ENCODE assay signal across 1 cellular context in genomic region chr6:80106418-80107235, GRCh38.
A peak's percentile ranks its signal among the peaks of the same experiment; 100 is the strongest.
TF ChIP-seq lines count a peak whose summit lies in the region.

Gene BCKDHB (plus strand): TSS chr6:80106671. CDS start chr6:80106694, 23 bp downstream.

TF ChIP-seq in HepG2, 621 proteins besides CTCF, POLR2A, EP300 and RAD21 (continued from another document and continues in another):
- TF ChIP-seq TFE3 (CRISPR knock-in tag; IDR thresholded peaks at IDR 0.05): peak; percentile 25; the same call in 1 of the 2 replicates
- no peak for TF ChIP-seq HOXA7 (CRISPR knock-in tag; IDR thresholded peaks at IDR 0.05)
- TF ChIP-seq ZNF446 (CRISPR knock-in tag; IDR thresholded peaks at IDR 0.05): no peak
- 0 out of 2 replicates have a peak, but pooled peaks have one; percentile 52 for TF ChIP-seq ZNF780A (CRISPR knock-in tag; IDR thresholded peaks at IDR 0.05)
- TF ChIP-seq GABPA (IDR thresholded peaks at IDR 0.05; ENCODE audit: low read depth, low read length): no peak
- TF ChIP-seq GABPA (CRISPR knock-in tag; IDR thresholded peaks at IDR 0.05; ENCODE audit: low read depth): peak; percentile 47; the same call in 1 of the 2 replicates
- TF ChIP-seq HNRNPLL (IDR thresholded peaks at IDR 0.05; ENCODE audit: low read depth, low read length, poor library complexity, severe bottlenecking): peak; percentile 99
- TF ChIP-seq ZNF556 (CRISPR knock-in tag; IDR thresholded peaks at IDR 0.05; ENCODE audit: borderline replicate concordance): peak; percentile 73; the same call in 1 of the 2 replicates
- no peak for TF ChIP-seq ZNF253 (CRISPR knock-in tag; IDR thresholded peaks at IDR 0.05; ENCODE audit: borderline replicate concordance)
- no peak for TF ChIP-seq SIX4 (CRISPR knock-in tag; IDR thresholded peaks at IDR 0.05)
- peak; percentile 94 for TF ChIP-seq RFXAP (CRISPR knock-in tag; IDR thresholded peaks at IDR 0.05; ENCODE audit: borderline replicate concordance)
- peak; percentile 88 for TF ChIP-seq MED8 (CRISPR knock-in tag; IDR thresholded peaks at IDR 0.05; ENCODE audit: insufficient replicate concordance)
- TF ChIP-seq PPARG (CRISPR knock-in tag; conservative IDR thresholded peaks at IDR 0.05): no peak
- no peak for TF ChIP-seq ATRX (CRISPR knock-in tag; IDR thresholded peaks at IDR 0.05; ENCODE audit: borderline replicate concordance)
- no peak for TF ChIP-seq TSC22D2 (CRISPR knock-in tag; IDR thresholded peaks at IDR 0.05; ENCODE audit: borderline replicate concordance)
- TF ChIP-seq, protein P1, sequence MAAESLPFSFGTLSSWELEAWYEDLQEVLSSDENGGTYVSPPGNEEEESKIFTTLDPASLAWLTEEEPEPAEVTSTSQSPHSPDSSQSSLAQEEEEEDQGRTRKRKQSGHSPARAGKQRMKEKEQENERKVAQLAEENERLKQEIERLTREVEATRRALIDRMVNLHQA (CRISPR knock-in tag; IDR thresholded peaks at IDR 0.05): no peak
- TF ChIP-seq YY1 (IDR thresholded peaks at IDR 0.05; ENCODE audit: insufficient read depth, insufficient replicate concordance, low read depth, low read length): peak; percentile 83
- TF ChIP-seq, protein P2, sequence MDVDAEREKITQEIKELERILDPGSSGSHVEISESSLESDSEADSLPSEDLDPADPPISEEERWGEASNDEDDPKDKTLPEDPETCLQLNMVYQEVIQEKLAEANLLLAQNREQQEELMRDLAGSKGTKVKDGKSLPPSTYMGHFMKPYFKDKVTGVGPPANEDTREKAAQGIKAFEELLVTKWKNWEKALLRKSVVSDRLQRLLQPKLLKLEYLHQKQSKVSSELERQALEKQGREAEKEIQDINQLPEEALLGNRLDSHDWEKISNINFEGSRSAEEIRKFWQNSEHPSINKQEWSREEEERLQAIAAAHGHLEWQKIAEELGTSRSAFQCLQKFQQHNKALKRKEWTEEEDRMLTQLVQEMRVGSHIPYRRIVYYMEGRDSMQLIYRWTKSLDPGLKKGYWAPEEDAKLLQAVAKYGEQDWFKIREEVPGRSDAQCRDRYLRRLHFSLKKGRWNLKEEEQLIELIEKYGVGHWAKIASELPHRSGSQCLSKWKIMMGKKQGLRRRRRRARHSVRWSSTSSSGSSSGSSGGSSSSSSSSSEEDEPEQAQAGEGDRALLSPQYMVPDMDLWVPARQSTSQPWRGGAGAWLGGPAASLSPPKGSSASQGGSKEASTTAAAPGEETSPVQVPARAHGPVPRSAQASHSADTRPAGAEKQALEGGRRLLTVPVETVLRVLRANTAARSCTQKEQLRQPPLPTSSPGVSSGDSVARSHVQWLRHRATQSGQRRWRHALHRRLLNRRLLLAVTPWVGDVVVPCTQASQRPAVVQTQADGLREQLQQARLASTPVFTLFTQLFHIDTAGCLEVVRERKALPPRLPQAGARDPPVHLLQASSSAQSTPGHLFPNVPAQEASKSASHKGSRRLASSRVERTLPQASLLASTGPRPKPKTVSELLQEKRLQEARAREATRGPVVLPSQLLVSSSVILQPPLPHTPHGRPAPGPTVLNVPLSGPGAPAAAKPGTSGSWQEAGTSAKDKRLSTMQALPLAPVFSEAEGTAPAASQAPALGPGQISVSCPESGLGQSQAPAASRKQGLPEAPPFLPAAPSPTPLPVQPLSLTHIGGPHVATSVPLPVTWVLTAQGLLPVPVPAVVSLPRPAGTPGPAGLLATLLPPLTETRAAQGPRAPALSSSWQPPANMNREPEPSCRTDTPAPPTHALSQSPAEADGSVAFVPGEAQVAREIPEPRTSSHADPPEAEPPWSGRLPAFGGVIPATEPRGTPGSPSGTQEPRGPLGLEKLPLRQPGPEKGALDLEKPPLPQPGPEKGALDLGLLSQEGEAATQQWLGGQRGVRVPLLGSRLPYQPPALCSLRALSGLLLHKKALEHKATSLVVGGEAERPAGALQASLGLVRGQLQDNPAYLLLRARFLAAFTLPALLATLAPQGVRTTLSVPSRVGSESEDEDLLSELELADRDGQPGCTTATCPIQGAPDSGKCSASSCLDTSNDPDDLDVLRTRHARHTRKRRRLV (CRISPR knock-in tag; IDR thresholded peaks at IDR 0.05): peak; percentile 90
- peak; percentile 56; the same call in 1 of the 2 replicates for TF ChIP-seq ZNF747 (CRISPR knock-in tag; IDR thresholded peaks at IDR 0.05; ENCODE audit: borderline replicate concordance)
- TF ChIP-seq ZNF670 (CRISPR knock-in tag; IDR thresholded peaks at IDR 0.05; ENCODE audit: borderline replicate concordance): peak; percentile 73; the same call in 1 of the 2 replicates
- TF ChIP-seq MEF2D (CRISPR knock-in tag; IDR thresholded peaks at IDR 0.05): peak; percentile 68; the same call in 1 of the 2 replicates
- TF ChIP-seq ZEB1 (IDR thresholded peaks at IDR 0.05; ENCODE audit: insufficient replicate concordance, low read depth): no peak
- no peak for TF ChIP-seq SRF (IDR thresholded peaks at IDR 0.05; ENCODE audit: low read depth, low read length)
- peak; percentile 77; the same call in 1 of the 2 replicates for TF ChIP-seq BORCS8-MEF2B (CRISPR knock-in tag; IDR thresholded peaks at IDR 0.05)
- peak; percentile 74 for TF ChIP-seq TBX2 (CRISPR knock-in tag; IDR thresholded peaks at IDR 0.05; ENCODE audit: borderline replicate concordance)
- TF ChIP-seq ZFP36L2 (CRISPR knock-in tag; IDR thresholded peaks at IDR 0.05): no peak
- TF ChIP-seq ARID4A (CRISPR knock-in tag; IDR thresholded peaks at IDR 0.05; ENCODE audit: borderline replicate concordance): peak; percentile 94
- no peak for TF ChIP-seq KDM1A (CRISPR knock-in tag; IDR thresholded peaks at IDR 0.05)
- TF ChIP-seq ZNF138 (CRISPR knock-in tag; IDR thresholded peaks at IDR 0.05; ENCODE audit: low read depth): no peak
- TF ChIP-seq, protein P3, sequence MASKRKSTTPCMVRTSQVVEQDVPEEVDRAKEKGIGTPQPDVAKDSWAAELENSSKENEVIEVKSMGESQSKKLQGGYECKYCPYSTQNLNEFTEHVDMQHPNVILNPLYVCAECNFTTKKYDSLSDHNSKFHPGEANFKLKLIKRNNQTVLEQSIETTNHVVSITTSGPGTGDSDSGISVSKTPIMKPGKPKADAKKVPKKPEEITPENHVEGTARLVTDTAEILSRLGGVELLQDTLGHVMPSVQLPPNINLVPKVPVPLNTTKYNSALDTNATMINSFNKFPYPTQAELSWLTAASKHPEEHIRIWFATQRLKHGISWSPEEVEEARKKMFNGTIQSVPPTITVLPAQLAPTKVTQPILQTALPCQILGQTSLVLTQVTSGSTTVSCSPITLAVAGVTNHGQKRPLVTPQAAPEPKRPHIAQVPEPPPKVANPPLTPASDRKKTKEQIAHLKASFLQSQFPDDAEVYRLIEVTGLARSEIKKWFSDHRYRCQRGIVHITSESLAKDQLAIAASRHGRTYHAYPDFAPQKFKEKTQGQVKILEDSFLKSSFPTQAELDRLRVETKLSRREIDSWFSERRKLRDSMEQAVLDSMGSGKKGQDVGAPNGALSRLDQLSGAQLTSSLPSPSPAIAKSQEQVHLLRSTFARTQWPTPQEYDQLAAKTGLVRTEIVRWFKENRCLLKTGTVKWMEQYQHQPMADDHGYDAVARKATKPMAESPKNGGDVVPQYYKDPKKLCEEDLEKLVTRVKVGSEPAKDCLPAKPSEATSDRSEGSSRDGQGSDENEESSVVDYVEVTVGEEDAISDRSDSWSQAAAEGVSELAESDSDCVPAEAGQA (IDR thresholded peaks at IDR 0.05; ENCODE audit: low read depth): no peak
- TF ChIP-seq, protein P3 (CRISPR knock-in tag; IDR thresholded peaks at IDR 0.05; ENCODE audit: borderline replicate concordance): 0 out of 2 replicates have a peak, but pooled peaks have one; percentile 22
- TF ChIP-seq NCOA2 (CRISPR knock-in tag; IDR thresholded peaks at IDR 0.05): no peak; the same call in 1 of the 2 replicates
- TF ChIP-seq NR2F2 (IDR thresholded peaks at IDR 0.05; ENCODE audit: borderline replicate concordance, low read depth): no peak
- TF ChIP-seq, protein P4, sequence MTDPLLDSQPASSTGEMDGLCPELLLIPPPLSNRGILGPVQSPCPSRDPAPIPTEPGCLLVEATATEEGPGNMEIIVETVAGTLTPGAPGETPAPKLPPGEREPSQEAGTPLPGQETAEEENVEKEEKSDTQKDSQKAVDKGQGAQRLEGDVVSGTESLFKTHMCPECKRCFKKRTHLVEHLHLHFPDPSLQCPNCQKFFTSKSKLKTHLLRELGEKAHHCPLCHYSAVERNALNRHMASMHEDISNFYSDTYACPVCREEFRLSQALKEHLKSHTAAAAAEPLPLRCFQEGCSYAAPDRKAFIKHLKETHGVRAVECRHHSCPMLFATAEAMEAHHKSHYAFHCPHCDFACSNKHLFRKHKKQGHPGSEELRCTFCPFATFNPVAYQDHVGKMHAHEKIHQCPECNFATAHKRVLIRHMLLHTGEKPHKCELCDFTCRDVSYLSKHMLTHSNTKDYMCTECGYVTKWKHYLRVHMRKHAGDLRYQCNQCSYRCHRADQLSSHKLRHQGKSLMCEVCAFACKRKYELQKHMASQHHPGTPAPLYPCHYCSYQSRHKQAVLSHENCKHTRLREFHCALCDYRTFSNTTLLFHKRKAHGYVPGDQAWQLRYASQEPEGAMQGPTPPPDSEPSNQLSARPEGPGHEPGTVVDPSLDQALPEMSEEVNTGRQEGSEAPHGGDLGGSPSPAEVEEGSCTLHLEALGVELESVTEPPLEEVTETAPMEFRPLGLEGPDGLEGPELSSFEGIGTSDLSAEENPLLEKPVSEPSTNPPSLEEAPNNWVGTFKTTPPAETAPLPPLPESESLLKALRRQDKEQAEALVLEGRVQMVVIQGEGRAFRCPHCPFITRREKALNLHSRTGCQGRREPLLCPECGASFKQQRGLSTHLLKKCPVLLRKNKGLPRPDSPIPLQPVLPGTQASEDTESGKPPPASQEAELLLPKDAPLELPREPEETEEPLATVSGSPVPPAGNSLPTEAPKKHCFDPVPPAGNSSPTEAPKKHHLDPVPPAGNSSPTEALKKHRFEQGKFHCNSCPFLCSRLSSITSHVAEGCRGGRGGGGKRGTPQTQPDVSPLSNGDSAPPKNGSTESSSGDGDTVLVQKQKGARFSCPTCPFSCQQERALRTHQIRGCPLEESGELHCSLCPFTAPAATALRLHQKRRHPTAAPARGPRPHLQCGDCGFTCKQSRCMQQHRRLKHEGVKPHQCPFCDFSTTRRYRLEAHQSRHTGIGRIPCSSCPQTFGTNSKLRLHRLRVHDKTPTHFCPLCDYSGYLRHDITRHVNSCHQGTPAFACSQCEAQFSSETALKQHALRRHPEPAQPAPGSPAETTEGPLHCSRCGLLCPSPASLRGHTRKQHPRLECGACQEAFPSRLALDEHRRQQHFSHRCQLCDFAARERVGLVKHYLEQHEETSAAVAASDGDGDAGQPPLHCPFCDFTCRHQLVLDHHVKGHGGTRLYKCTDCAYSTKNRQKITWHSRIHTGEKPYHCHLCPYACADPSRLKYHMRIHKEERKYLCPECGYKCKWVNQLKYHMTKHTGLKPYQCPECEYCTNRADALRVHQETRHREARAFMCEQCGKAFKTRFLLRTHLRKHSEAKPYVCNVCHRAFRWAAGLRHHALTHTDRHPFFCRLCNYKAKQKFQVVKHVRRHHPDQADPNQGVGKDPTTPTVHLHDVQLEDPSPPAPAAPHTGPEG (CRISPR knock-in tag; IDR thresholded peaks at IDR 0.05): peak; percentile 41; the same call in 1 of the 2 replicates
- TF ChIP-seq HDAC6 (IDR thresholded peaks at IDR 0.05; ENCODE audit: low read depth, low read length): no peak
- TF ChIP-seq ZNF773 (CRISPR knock-in tag; IDR thresholded peaks at IDR 0.05; ENCODE audit: borderline replicate concordance): no peak
- TF ChIP-seq RARA (CRISPR knock-in tag; IDR thresholded peaks at IDR 0.05): peak; percentile 5; the same call in 1 of the 2 replicates
